Comparison of ENCODE assay signal across 2 cellular contexts in the genomic region with DNA sequence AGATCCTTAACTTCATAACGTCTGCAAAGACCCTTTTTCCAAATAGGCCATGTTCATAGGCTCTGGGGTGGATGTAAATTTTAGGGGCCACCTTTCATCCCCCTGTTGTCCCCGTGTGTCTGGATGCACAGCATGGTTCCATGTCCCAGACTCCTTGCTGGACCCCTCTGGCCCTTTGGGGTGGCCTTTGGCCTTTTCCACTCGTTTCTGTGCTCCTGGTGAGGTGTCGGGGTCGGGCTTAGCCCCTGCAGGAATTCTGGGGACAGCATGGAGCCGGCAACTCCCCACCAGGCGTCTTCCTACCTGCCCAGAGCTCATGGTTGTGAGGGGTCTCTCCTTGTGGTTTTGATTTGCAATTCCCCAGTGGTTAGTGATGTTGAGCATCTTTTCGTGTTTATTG.
TF ChIP-seq lines count a peak whose summit lies in the region.

No MANE protein-coding gene starts in this region.

TF ChIP-seq in SK-N-SH treated with all-trans-retinoic acid at 6 μM for 48 hours, 23 proteins besides CTCF, POLR2A, EP300 and RAD21 (continued from another document):
- TF ChIP-seq, protein P1, sequence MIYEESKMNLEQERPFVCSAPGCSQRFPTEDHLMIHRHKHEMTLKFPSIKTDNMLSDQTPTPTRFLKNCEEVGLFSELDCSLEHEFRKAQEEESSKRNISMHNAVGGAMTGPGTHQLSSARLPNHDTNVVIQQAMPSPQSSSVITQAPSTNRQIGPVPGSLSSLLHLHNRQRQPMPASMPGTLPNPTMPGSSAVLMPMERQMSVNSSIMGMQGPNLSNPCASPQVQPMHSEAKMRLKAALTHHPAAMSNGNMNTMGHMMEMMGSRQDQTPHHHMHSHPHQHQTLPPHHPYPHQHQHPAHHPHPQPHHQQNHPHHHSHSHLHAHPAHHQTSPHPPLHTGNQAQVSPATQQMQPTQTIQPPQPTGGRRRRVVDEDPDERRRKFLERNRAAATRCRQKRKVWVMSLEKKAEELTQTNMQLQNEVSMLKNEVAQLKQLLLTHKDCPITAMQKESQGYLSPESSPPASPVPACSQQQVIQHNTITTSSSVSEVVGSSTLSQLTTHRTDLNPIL (CRISPR knock-in tag; IDR thresholded peaks at IDR 0.05; ENCODE audit: low read depth), result no peak
- TF ChIP-seq ZNF565 (CRISPR knock-in tag; conservative IDR thresholded peaks at IDR 0.05; ENCODE audit: low read depth) (no peak), ISL1 (CRISPR knock-in tag; IDR thresholded peaks at IDR 0.05) (no peak), ZNF8 (CRISPR knock-in tag; IDR thresholded peaks at IDR 0.05) (no peak), ARNTL (CRISPR knock-in tag; IDR thresholded peaks at IDR 0.05; ENCODE audit: borderline replicate concordance, low read depth) (no peak), ZFP30 (CRISPR knock-in tag; IDR thresholded peaks at IDR 0.05) (no peak), ZNF70 (CRISPR knock-in tag; IDR thresholded peaks at IDR 0.05) (no peak), GLIS3 (CRISPR knock-in tag; IDR thresholded peaks at IDR 0.05) (no peak), RARB (CRISPR knock-in tag; IDR thresholded peaks at IDR 0.05) (no peak), ZC3H10 (CRISPR knock-in tag; IDR thresholded peaks at IDR 0.05) (no peak), CSDC2 (CRISPR knock-in tag; IDR thresholded peaks at IDR 0.05) (no peak), TOX (CRISPR knock-in tag; IDR thresholded peaks at IDR 0.05; ENCODE audit: borderline replicate concordance) (no peak), ESRRG (CRISPR knock-in tag; IDR thresholded peaks at IDR 0.05) (no peak)
- TF ChIP-seq, protein P2, sequence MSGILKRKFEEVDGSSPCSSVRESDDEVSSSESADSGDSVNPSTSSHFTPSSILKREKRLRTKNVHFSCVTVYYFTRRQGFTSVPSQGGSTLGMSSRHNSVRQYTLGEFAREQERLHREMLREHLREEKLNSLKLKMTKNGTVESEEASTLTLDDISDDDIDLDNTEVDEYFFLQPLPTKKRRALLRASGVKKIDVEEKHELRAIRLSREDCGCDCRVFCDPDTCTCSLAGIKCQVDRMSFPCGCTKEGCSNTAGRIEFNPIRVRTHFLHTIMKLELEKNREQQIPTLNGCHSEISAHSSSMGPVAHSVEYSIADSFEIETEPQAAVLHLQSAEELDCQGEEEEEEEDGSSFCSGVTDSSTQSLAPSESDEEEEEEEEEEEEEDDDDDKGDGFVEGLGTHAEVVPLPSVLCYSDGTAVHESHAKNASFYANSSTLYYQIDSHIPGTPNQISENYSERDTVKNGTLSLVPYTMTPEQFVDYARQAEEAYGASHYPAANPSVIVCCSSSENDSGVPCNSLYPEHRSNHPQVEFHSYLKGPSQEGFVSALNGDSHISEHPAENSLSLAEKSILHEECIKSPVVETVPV (CRISPR knock-in tag; IDR thresholded peaks at IDR 0.05), result no peak
- TF ChIP-seq, protein P3, sequence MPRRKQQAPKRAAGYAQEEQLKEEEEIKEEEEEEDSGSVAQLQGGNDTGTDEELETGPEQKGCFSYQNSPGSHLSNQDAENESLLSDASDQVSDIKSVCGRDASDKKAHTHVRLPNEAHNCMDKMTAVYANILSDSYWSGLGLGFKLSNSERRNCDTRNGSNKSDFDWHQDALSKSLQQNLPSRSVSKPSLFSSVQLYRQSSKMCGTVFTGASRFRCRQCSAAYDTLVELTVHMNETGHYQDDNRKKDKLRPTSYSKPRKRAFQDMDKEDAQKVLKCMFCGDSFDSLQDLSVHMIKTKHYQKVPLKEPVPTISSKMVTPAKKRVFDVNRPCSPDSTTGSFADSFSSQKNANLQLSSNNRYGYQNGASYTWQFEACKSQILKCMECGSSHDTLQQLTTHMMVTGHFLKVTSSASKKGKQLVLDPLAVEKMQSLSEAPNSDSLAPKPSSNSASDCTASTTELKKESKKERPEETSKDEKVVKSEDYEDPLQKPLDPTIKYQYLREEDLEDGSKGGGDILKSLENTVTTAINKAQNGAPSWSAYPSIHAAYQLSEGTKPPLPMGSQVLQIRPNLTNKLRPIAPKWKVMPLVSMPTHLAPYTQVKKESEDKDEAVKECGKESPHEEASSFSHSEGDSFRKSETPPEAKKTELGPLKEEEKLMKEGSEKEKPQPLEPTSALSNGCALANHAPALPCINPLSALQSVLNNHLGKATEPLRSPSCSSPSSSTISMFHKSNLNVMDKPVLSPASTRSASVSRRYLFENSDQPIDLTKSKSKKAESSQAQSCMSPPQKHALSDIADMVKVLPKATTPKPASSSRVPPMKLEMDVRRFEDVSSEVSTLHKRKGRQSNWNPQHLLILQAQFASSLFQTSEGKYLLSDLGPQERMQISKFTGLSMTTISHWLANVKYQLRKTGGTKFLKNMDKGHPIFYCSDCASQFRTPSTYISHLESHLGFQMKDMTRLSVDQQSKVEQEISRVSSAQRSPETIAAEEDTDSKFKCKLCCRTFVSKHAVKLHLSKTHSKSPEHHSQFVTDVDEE (CRISPR knock-in tag; IDR thresholded peaks at IDR 0.05), result no peak
- TF ChIP-seq, protein P4, sequence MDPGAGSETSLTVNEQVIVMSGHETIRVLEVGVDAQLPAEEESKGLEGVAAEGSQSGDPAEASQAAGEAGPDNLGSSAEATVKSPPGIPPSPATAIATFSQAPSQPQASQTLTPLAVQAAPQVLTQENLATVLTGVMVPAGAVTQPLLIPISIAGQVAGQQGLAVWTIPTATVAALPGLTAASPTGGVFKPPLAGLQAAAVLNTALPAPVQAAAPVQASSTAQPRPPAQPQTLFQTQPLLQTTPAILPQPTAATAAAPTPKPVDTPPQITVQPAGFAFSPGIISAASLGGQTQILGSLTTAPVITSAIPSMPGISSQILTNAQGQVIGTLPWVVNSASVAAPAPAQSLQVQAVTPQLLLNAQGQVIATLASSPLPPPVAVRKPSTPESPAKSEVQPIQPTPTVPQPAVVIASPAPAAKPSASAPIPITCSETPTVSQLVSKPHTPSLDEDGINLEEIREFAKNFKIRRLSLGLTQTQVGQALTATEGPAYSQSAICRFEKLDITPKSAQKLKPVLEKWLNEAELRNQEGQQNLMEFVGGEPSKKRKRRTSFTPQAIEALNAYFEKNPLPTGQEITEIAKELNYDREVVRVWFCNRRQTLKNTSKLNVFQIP (CRISPR knock-in tag; IDR thresholded peaks at IDR 0.05; ENCODE audit: borderline replicate concordance, low read depth), result no peak
TF ChIP-seq in SK-N-SH treated with all-trans-retinoic acid at 6 μM for 48 hours: peak in this region for 0.

TF ChIP-seq in HEK293T, 16 proteins besides CTCF, POLR2A, EP300 and RAD21 (continued from another document):
- TF ChIP-seq SUZ12 (IDR thresholded peaks at IDR 0.05), result no peak
- no peak for TF ChIP-seq HDGF (IDR thresholded peaks at IDR 0.05; ENCODE audit: borderline replicate concordance)
- no peak for TF ChIP-seq ARNT (IDR thresholded peaks at IDR 0.05)
- TF ChIP-seq CTBP1 (IDR thresholded peaks at IDR 0.05; ENCODE audit: borderline replicate concordance), result no peak
TF ChIP-seq in HEK293T: peak in this region for 0.
